Comparison of ENCODE assay signal across 15 cellular contexts in the genomic region with DNA sequence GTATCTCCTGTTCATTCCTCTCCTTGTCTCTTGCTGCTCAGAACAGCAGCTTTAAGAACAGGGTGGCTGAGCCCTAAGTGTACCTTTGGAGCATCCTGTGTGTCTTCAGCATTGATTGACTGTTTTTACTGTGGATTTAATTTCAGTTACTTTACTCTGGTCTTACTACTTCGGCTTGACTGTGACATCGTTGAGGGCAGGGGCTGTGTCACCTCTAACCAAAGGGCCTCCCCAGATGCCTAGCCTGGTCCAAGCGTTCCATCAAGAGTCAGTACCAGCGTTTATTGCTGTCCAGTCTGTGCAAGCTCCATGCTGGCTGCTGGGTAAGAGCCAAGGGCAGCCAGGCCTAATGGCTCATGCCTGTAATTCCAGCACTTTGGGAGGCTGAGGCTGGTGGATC. TPM values are rescaled to one million over a fixed set of nuclear protein-coding genes. Genes with fewer than 3 reads are reported as not detected.
A peak's percentile ranks its signal among the peaks of the same experiment; 100 is the strongest.
DNase-seq lines count a peak whose midpoint lies in the region; ATAC-seq and TF ChIP-seq lines count a peak whose summit lies in the region.
"Had no signal": no experiment of that assay in that cellular context is flagged by ENCODE, and none has a peak within 500 bp of the region (broad histone marks: within the 10 kb centered on the region; RNA-seq: fewer than 3 reads in every experiment).

No MANE protein-coding gene starts in this region.

- peak overlapping the region; percentile 85 for H3K27ac Mint-ChIP-seq in CD4-positive, alpha-beta T cell
- peak overlapping the region; percentile 56; the same call in 1 of the 2 replicates for H3K27ac Mint-ChIP-seq in GM23338
- H3K27ac Mint-ChIP-seq in memory B cell, result peak overlapping the region; percentile 78

- H3K27ac ChIP-seq in CD4-positive, alpha-beta T cell (ENCODE audit: low read depth, low read length), result peak overlapping the region; percentile 44
- H3K27ac ChIP-seq in GM23338 (ENCODE audit: low read depth) (no peak overlapping the region), right lobe of liver (no peak overlapping the region)
- H3K27ac ChIP-seq: parathyroid adenoma, uterus had no signal

- H3K4me2 ChIP-seq in GM23338, result no peak overlapping the region

- H3K36me3 Mint-ChIP-seq in CD4-positive, alpha-beta T cell (ENCODE audit: low read depth), result peaks cover 79% of the 10 kb centered on the region
- 0 out of 3 replicates have a peak, but pooled peaks cover 2% of the 10 kb centered on the region for H3K36me3 Mint-ChIP-seq in GM23338 (ENCODE audit: low read depth)
- peaks cover 11% of the 10 kb centered on the region for H3K36me3 Mint-ChIP-seq in memory B cell

- H3K4me3 Mint-ChIP-seq in CD4-positive, alpha-beta T cell, result peak overlapping the region; percentile 82
- H3K4me3 Mint-ChIP-seq in GM23338 (no peak overlapping the region), memory B cell (peak overlapping the region; percentile 11)

- H3F3A ChIP-seq in GM23338 (replicated peaks; ENCODE audit: low read depth), result no peaks in the 10 kb centered on the region

- H3K4me1 Mint-ChIP-seq in CD4-positive, alpha-beta T cell (ENCODE audit: low read depth), result peaks cover 79% of the 10 kb centered on the region
- H3K4me1 Mint-ChIP-seq in GM23338, result peaks cover 27% of the 10 kb centered on the region
- peaks cover 50% of the 10 kb centered on the region for H3K4me1 Mint-ChIP-seq in memory B cell

- no peaks in the 10 kb centered on the region for H3K9me2 ChIP-seq in GM23338 (ENCODE audit: insufficient read depth)

- no peak overlapping the region for H3K4me3 ChIP-seq in GM23338
- no peak overlapping the region for H3K4me3 ChIP-seq in right lobe of liver
- H3K4me3 ChIP-seq: smooth muscle cell, uterus had no signal

- H3K36me3 ChIP-seq in GM23338 (ENCODE audit: insufficient read depth), result no peaks in the 10 kb centered on the region; the same call in 1 of the 2 replicates
- peaks cover 0 to 4% (median 0%) of the 10 kb centered on the region in 4 donors for H3K36me3 ChIP-seq in right lobe of liver
- H3K36me3 ChIP-seq: uterus had no signal

- intact Hi-C loops in CD4-positive, alpha-beta T cell (cut with DNase I, micrococcal nuclease), result no loop called here
- intact Hi-C loops in right lobe of liver (cut with DNase I), result no loop called here

- no peak for TF ChIP-seq POLR2A in right lobe of liver (IDR thresholded peaks at IDR 0.05)

- no peak overlapping the region for H2AFZ ChIP-seq in GM23338
- H2AFZ ChIP-seq: parathyroid adenoma had no signal

- H4K20me1 ChIP-seq in GM23338 (replicated peaks; ENCODE audit: insufficient read depth), result peaks cover 6% of the 10 kb centered on the region

- POLR2A ChIA-PET in CD4-positive, alpha-beta T cell (lab: Charles Lee), result interaction anchor here (1.2 to 13.4 kb wide), 3 partner anchors 20 to 53 kb away, joined by 3 to 367 read pairs (median 321); a partner anchor contains a TSS

- no peaks in the 10 kb centered on the region for H3K9me3 ChIP-seq in CD4-positive, alpha-beta T cell (ENCODE audit: control insufficient read depth, low read length)
- H3K9me3 ChIP-seq in right lobe of liver, result no peaks in the 10 kb centered on the region
- H3K9me3 ChIP-seq: uterus had no signal

- no peak for TF ChIP-seq CTCF in CD4-positive, alpha-beta T cell (IDR thresholded peaks at IDR 0.05)
- TF ChIP-seq CTCF in GM23338 (conservative IDR thresholded peaks at IDR 0.05; ENCODE audit: low read depth in 2 of 2) (no peak), right lobe of liver (IDR thresholded peaks at IDR 0.05) (no peak)

- H3K4me1 ChIP-seq in GM23338 (ENCODE audit: insufficient read depth) (peaks cover 7% of the 10 kb centered on the region; the same call in 1 of the 2 replicates), right lobe of liver (peaks cover 0 to 28% (median 12%) of the 10 kb centered on the region in 4 donors)
- H3K4me1 ChIP-seq: parathyroid adenoma, uterus had no signal

- ATAC-seq in CD4-positive, alpha-beta T cell (ENCODE audit: poor library complexity), result no peak
- ATAC-seq in GM23338 (no peak), memory B cell (ENCODE audit: low read depth) (no peak), right lobe of liver (no peak)

- 100% methylated on average over 1 of the region's 4 CpGs for WGBS in right lobe of liver (ENCODE audit: insufficient coverage, low coverage, low lambda C conversion rate, missing lambda C conversion rate)

- peaks cover 66% of the 10 kb centered on the region for H3K79me2 ChIP-seq in GM23338 (replicated peaks; ENCODE audit: insufficient read depth)

- no peak for DNase-seq in CD4-positive, alpha-beta T cell
- DNase-seq in GM23338 (ENCODE audit: low spot score), result no peak
- peak; percentile 49 for DNase-seq in activated CD8-positive, alpha-beta memory T cell treated with anti-CD3 and anti-CD28 coated beads, Interleukin-2, amount 50 U/mL, for 48 hours
- no peak for DNase-seq in memory B cell (ENCODE audit: low spot score in 2 of 2)
- DNase-seq in right lobe of liver, result no peak
- DNase-seq in NCI-H187 (lab: John Stamatoyannopoulos, UW), result no peak
- DNase-seq in NCI-H1048 (lab: John Stamatoyannopoulos, UW), result no peak
- DNase-seq: dermis blood vessel endothelial cell, Karpas-422, kidney glomerular epithelial cell, NCI-H1694 treated with DMSO at 0.1 percent for 48 hours, PC-3, uterus had no signal

- no peaks in the 10 kb centered on the region for H3K27me3 ChIP-seq in CD4-positive, alpha-beta T cell (ENCODE audit: control insufficient read depth, insufficient read depth, low read length)
- H3K27me3 ChIP-seq in GM23338 (ENCODE audit: insufficient read depth) (no peaks in the 10 kb centered on the region), right lobe of liver (no peaks in the 10 kb centered on the region)
- H3K27me3 ChIP-seq: uterus had no signal

- H3K9me3 Mint-ChIP-seq in CD4-positive, alpha-beta T cell, result no peaks in the 10 kb centered on the region
- H3K9me3 Mint-ChIP-seq in GM23338, result no peaks in the 10 kb centered on the region
- H3K9me3 Mint-ChIP-seq in memory B cell, result no peaks in the 10 kb centered on the region

- CTCF ChIA-PET in CD4-positive, alpha-beta T cell (lab: Charles Lee), result interaction anchor here (0.7 to 1.3 kb wide), 3 partner anchors 22 to 104 kb away, joined by 3 to 5 read pairs (median 4); no protein-coding TSS in a partner anchor

- no peaks in the 10 kb centered on the region for H3K27me3 Mint-ChIP-seq in CD4-positive, alpha-beta T cell
- H3K27me3 Mint-ChIP-seq in GM23338 (ENCODE audit: insufficient read depth, low read depth, poor library complexity) (peaks cover 1% of the 10 kb centered on the region), memory B cell (no peaks in the 10 kb centered on the region)

TF ChIP-seq in GM23338, 12 proteins besides CTCF, POLR2A, EP300 and RAD21 (continues in another document):
- no peak for TF ChIP-seq EZH2 (IDR thresholded peaks at IDR 0.05; ENCODE audit: low read depth, unreplicated experiment)
- TF ChIP-seq, protein P1, sequence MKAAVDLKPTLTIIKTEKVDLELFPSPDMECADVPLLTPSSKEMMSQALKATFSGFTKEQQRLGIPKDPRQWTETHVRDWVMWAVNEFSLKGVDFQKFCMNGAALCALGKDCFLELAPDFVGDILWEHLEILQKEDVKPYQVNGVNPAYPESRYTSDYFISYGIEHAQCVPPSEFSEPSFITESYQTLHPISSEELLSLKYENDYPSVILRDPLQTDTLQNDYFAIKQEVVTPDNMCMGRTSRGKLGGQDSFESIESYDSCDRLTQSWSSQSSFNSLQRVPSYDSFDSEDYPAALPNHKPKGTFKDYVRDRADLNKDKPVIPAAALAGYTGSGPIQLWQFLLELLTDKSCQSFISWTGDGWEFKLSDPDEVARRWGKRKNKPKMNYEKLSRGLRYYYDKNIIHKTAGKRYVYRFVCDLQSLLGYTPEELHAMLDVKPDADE (IDR thresholded peaks at IDR 0.05), result no peak
- TF ChIP-seq, protein P2, sequence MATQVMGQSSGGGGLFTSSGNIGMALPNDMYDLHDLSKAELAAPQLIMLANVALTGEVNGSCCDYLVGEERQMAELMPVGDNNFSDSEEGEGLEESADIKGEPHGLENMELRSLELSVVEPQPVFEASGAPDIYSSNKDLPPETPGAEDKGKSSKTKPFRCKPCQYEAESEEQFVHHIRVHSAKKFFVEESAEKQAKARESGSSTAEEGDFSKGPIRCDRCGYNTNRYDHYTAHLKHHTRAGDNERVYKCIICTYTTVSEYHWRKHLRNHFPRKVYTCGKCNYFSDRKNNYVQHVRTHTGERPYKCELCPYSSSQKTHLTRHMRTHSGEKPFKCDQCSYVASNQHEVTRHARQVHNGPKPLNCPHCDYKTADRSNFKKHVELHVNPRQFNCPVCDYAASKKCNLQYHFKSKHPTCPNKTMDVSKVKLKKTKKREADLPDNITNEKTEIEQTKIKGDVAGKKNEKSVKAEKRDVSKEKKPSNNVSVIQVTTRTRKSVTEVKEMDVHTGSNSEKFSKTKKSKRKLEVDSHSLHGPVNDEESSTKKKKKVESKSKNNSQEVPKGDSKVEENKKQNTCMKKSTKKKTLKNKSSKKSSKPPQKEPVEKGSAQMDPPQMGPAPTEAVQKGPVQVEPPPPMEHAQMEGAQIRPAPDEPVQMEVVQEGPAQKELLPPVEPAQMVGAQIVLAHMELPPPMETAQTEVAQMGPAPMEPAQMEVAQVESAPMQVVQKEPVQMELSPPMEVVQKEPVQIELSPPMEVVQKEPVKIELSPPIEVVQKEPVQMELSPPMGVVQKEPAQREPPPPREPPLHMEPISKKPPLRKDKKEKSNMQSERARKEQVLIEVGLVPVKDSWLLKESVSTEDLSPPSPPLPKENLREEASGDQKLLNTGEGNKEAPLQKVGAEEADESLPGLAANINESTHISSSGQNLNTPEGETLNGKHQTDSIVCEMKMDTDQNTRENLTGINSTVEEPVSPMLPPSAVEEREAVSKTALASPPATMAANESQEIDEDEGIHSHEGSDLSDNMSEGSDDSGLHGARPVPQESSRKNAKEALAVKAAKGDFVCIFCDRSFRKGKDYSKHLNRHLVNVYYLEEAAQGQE (IDR thresholded peaks at IDR 0.05; ENCODE audit: unreplicated experiment), result no peak

RNA-seq across cellular contexts. Expression of a gene that starts 32.4 kb away (rescaled TPM):
- total RNA-seq in CD4-positive, alpha-beta T cell, result 10 to 100 TPM; 48.8 to 52.8 TPM
- total RNA-seq in GM23338 (2014; rRNA removed; shearing (Covaris generic)), result 37.0 and 40.1 TPM in 2 replicates
- polyA plus RNA-seq in GM23338 (2016; fragmentation: Nextera tagmentation; extraction: Ambion mirVana), result 24.0 and 24.9 TPM in 2 replicates
- total RNA-seq in right lobe of liver, result 10 to 100 TPM; 29.4 to 70.7 (median 37.9) TPM

RNA-seq across cellular contexts. Expression of a gene that starts 53.6 kb away (rescaled TPM):
- 100 to 1,000 TPM; 155 to 157 TPM for total RNA-seq in CD4-positive, alpha-beta T cell
- total RNA-seq in GM23338 (2014; rRNA removed; shearing (Covaris generic)), result 0.08 and 0.10 TPM in 2 replicates
- polyA plus RNA-seq in GM23338 (2016; fragmentation: Nextera tagmentation; extraction: Ambion mirVana), result 0.11 and 0.31 TPM in 2 replicates
- 1 to 10 TPM in 5 of 6 experiments, under 1 TPM in 1; 0.92 to 4.5 (median 2.0) TPM for total RNA-seq in right lobe of liver
- polyA plus RNA-seq: smooth muscle cell had no signal

RNA-seq across cellular contexts. Expression of a gene that starts 56.3 kb away (rescaled TPM):
- total RNA-seq in CD4-positive, alpha-beta T cell, result under 1 TPM; 0.08 to 0.14 TPM
- total RNA-seq in GM23338 (2014; rRNA removed; shearing (Covaris generic)), result 9.9 and 11.2 TPM in 2 replicates
- 4.9 and 6.1 TPM in 2 replicates for polyA plus RNA-seq in GM23338 (2016; fragmentation: Nextera tagmentation; extraction: Ambion mirVana)
- under 1 TPM in 5 of 6 experiments, not detected in 1; 0.09 to 0.42 (median 0.12) TPM for total RNA-seq in right lobe of liver

Comparison
In these comparisons a context has a peak if more than half of its experiments do, and no peak if none do; other contexts are left out.
1. RNA of a gene that starts 53.6 kb away (total RNA-seq): 155 to 157 TPM in CD4-positive, alpha-beta T cell; 0.92 to 4.5 TPM in right lobe of liver and 0.08 to 0.10 TPM in GM23338; every median in the first group is over 10 times any median in the second.
2. Peak in every context shown above with its lines, with median percentiles within 50 percentile points of each other: H3K27ac Mint-ChIP-seq.